In genomic region chr22:23183107-23183698, GRCh38 we compare ENCODE assay signal across 1 cellular context.
TF ChIP-seq lines count a peak whose summit lies in the region.

No MANE protein-coding gene starts in this region.

TF ChIP-seq in WTC11, 78 proteins besides CTCF, POLR2A, EP300 and RAD21 (continued from another document):
- TF ChIP-seq, protein P1, sequence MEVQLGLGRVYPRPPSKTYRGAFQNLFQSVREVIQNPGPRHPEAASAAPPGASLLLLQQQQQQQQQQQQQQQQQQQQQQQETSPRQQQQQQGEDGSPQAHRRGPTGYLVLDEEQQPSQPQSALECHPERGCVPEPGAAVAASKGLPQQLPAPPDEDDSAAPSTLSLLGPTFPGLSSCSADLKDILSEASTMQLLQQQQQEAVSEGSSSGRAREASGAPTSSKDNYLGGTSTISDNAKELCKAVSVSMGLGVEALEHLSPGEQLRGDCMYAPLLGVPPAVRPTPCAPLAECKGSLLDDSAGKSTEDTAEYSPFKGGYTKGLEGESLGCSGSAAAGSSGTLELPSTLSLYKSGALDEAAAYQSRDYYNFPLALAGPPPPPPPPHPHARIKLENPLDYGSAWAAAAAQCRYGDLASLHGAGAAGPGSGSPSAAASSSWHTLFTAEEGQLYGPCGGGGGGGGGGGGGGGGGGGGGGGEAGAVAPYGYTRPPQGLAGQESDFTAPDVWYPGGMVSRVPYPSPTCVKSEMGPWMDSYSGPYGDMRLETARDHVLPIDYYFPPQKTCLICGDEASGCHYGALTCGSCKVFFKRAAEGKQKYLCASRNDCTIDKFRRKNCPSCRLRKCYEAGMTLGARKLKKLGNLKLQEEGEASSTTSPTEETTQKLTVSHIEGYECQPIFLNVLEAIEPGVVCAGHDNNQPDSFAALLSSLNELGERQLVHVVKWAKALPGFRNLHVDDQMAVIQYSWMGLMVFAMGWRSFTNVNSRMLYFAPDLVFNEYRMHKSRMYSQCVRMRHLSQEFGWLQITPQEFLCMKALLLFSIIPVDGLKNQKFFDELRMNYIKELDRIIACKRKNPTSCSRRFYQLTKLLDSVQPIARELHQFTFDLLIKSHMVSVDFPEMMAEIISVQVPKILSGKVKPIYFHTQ (CRISPR knock-in tag; IDR thresholded peaks at IDR 0.05), result no peak
- no peak for TF ChIP-seq NFE2L1 (CRISPR knock-in tag; IDR thresholded peaks at IDR 0.05)
- TF ChIP-seq IRF2 (CRISPR knock-in tag; IDR thresholded peaks at IDR 0.05; ENCODE audit: borderline replicate concordance, low read depth), result no peak
- TF ChIP-seq, protein P2, sequence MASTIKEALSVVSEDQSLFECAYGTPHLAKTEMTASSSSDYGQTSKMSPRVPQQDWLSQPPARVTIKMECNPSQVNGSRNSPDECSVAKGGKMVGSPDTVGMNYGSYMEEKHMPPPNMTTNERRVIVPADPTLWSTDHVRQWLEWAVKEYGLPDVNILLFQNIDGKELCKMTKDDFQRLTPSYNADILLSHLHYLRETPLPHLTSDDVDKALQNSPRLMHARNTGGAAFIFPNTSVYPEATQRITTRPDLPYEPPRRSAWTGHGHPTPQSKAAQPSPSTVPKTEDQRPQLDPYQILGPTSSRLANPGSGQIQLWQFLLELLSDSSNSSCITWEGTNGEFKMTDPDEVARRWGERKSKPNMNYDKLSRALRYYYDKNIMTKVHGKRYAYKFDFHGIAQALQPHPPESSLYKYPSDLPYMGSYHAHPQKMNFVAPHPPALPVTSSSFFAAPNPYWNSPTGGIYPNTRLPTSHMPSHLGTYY (CRISPR knock-in tag; IDR thresholded peaks at IDR 0.05), result no peak
- TF ChIP-seq, protein P3, sequence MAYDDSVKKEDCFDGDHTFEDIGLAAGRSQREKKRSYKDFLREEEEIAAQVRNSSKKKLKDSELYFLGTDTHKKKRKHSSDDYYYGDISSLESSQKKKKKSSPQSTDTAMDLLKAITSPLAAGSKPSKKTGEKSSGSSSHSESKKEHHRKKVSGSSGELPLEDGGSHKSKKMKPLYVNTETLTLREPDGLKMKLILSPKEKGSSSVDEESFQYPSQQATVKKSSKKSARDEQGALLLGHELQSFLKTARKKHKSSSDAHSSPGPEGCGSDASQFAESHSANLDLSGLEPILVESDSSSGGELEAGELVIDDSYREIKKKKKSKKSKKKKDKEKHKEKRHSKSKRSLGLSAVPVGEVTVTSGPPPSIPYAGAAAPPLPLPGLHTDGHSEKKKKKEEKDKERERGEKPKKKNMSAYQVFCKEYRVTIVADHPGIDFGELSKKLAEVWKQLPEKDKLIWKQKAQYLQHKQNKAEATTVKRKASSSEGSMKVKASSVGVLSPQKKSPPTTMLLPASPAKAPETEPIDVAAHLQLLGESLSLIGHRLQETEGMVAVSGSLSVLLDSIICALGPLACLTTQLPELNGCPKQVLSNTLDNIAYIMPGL (CRISPR knock-in tag; IDR thresholded peaks at IDR 0.05), result no peak
- no peak for TF ChIP-seq HMGA2 (CRISPR knock-in tag; IDR thresholded peaks at IDR 0.05)
- TF ChIP-seq, protein P4, sequence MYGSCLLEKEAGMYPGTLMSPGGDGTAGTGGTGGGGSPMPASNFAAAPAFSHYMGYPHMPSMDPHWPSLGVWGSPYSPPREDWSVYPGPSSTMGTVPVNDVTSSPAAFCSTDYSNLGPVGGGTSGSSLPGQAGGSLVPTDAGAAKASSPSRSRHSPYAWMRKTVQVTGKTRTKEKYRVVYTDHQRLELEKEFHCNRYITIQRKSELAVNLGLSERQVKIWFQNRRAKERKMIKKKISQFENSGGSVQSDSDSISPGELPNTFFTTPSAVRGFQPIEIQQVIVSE (CRISPR knock-in tag; IDR thresholded peaks at IDR 0.05; ENCODE audit: borderline replicate concordance), result no peak
